ENCODE assay signal across 8 cellular contexts in genomic region chr9:96449522-96449843, GRCh38. TPM values are rescaled to one million over a fixed set of nuclear protein-coding genes. Genes with fewer than 3 reads are reported as not detected.
DNase-seq lines count a peak whose midpoint lies in the region; ATAC-seq and TF ChIP-seq lines count a peak whose summit lies in the region.

No MANE protein-coding gene starts in this region.

- no peaks in the 10 kb centered on the region for H3K9me3 Mint-ChIP-seq in activated CD8-positive, alpha-beta memory T cell treated with anti-CD3 and anti-CD28 coated beads, Interleukin-2, amount 10 ng/mL, durations not matched to agents 7 days and 5 days (ENCODE audit: low read depth)
- H3K9me3 Mint-ChIP-seq in activated T-helper 2 cell treated with anti-CD3 and anti-CD28 coated beads, Interferon-gamma antibody, Interleukin-2, Interleukin-4, amounts not matched to agents 10 μg/mL and 5 μg/mL and 100 μg/mL, durations not matched to agents 14 hours and 24 hours and 36 hours: no peaks in the 10 kb centered on the region
- H3K9me3 Mint-ChIP-seq in immature natural killer cell: no peaks in the 10 kb centered on the region

- TF ChIP-seq EP300 in suprapubic skin (IDR thresholded peaks at IDR 0.05): no peak

- H3K27ac ChIP-seq in suprapubic skin: peak overlapping the region; percentile 38

- no peak for TF ChIP-seq CTCF in suprapubic skin (IDR thresholded peaks at IDR 0.05)

- no peak for TF ChIP-seq POLR2A in suprapubic skin (IDR thresholded peaks at IDR 0.05)

- no peak for ATAC-seq in activated CD8-positive, alpha-beta memory T cell treated with anti-CD3 and anti-CD28 coated beads, Interleukin-2, amount 10 ng/mL, durations not matched to agents 7 days and 5 days
- ATAC-seq in HG03108 (IDR thresholded peaks at IDR 0.05; ENCODE audit: unreplicated experiment): peak; percentile 21

- H3K27me3 Mint-ChIP-seq in activated CD8-positive, alpha-beta memory T cell treated with anti-CD3 and anti-CD28 coated beads, Interleukin-2, amount 10 ng/mL, durations not matched to agents 7 days and 5 days: peaks cover 5% of the 10 kb centered on the region
- peaks cover 11% of the 10 kb centered on the region for H3K27me3 Mint-ChIP-seq in activated T-helper 2 cell treated with anti-CD3 and anti-CD28 coated beads, Interferon-gamma antibody, Interleukin-2, Interleukin-4, amounts not matched to agents 10 μg/mL and 5 μg/mL and 100 μg/mL, durations not matched to agents 14 hours and 24 hours and 36 hours (ENCODE audit: low read depth)
- H3K27me3 Mint-ChIP-seq in immature natural killer cell (ENCODE audit: low read depth in 3 of 3): peaks cover 2 to 8% (median 2%) of the 10 kb centered on the region in 3 donors

- 0% methylated on average over 7 of the region's 7 CpGs for WGBS in suprapubic skin

- H3K36me3 Mint-ChIP-seq in activated CD8-positive, alpha-beta memory T cell treated with anti-CD3 and anti-CD28 coated beads, Interleukin-2, amount 10 ng/mL, durations not matched to agents 7 days and 5 days: no peaks in the 10 kb centered on the region
- peaks cover 3% of the 10 kb centered on the region for H3K36me3 Mint-ChIP-seq in activated T-helper 2 cell treated with anti-CD3 and anti-CD28 coated beads, Interferon-gamma antibody, Interleukin-2, Interleukin-4, amounts not matched to agents 10 μg/mL and 5 μg/mL and 100 μg/mL, durations not matched to agents 14 hours and 24 hours and 36 hours (ENCODE audit: low read depth)
- H3K36me3 Mint-ChIP-seq in immature natural killer cell: peaks cover 0 to 4% (median 3%) of the 10 kb centered on the region in 3 donors

- H3K36me3 ChIP-seq in suprapubic skin: no peaks in the 10 kb centered on the region

- H3K27me3 ChIP-seq in suprapubic skin: no peaks in the 10 kb centered on the region

- H3K4me1 Mint-ChIP-seq in activated CD8-positive, alpha-beta memory T cell treated with anti-CD3 and anti-CD28 coated beads, Interleukin-2, amount 10 ng/mL, durations not matched to agents 7 days and 5 days: peaks cover 26% of the 10 kb centered on the region
- H3K4me1 Mint-ChIP-seq in activated T-helper 2 cell treated with anti-CD3 and anti-CD28 coated beads, Interferon-gamma antibody, Interleukin-2, Interleukin-4, amounts not matched to agents 10 μg/mL and 5 μg/mL and 100 μg/mL, durations not matched to agents 14 hours and 24 hours and 36 hours (ENCODE audit: low read depth): peaks cover 28% of the 10 kb centered on the region
- peaks cover 14 to 18% of the 10 kb centered on the region in 2 donors for H3K4me1 Mint-ChIP-seq in immature natural killer cell

- H3K27ac Mint-ChIP-seq in activated CD8-positive, alpha-beta memory T cell treated with anti-CD3 and anti-CD28 coated beads, Interleukin-2, amount 10 ng/mL, durations not matched to agents 7 days and 5 days: peak overlapping the region; percentile 41
- H3K27ac Mint-ChIP-seq in activated T-helper 2 cell treated with anti-CD3 and anti-CD28 coated beads, Interferon-gamma antibody, Interleukin-2, Interleukin-4, amounts not matched to agents 10 μg/mL and 5 μg/mL and 100 μg/mL, durations not matched to agents 14 hours and 24 hours and 36 hours: no peak overlapping the region
- peak overlapping the region in 5 of 6 donors; percentile 58 to 87 (median 76) for H3K27ac Mint-ChIP-seq in immature natural killer cell

- H3K4me3 ChIP-seq in suprapubic skin: peak overlapping the region; percentile 92

- DNase-seq in activated CD8-positive, alpha-beta memory T cell treated with anti-CD3 and anti-CD28 coated beads, Interleukin-2, amount 10 ng/mL, durations not matched to agents 7 days and 5 days: no peak
- DNase-seq in activated CD8-positive, alpha-beta memory T cell treated with anti-CD3 and anti-CD28 coated beads, Interleukin-2, amount 50 U/mL, for 4 hours: no peak
- DNase-seq in activated T-helper 2 cell treated with anti-CD3 and anti-CD28 coated beads, Interferon-gamma antibody, Interleukin-2, Interleukin-4, amounts not matched to agents 10 μg/mL and 5 μg/mL and 100 μg/mL, durations not matched to agents 14 hours and 24 hours and 36 hours (ENCODE audit: low spot score): no peak
- DNase-seq in immature natural killer cell (no peak), suprapubic skin (ENCODE audit: low spot score in 2 of 2) (no peak), middle frontal gyrus (ENCODE audit: extremely low spot score, low spot score) (no peak), DMS79 (lab: John Stamatoyannopoulos, UW) (no peak)

- peak overlapping the region; percentile 83 for H3K4me3 Mint-ChIP-seq in activated CD8-positive, alpha-beta memory T cell treated with anti-CD3 and anti-CD28 coated beads, Interleukin-2, amount 10 ng/mL, durations not matched to agents 7 days and 5 days
- peak overlapping the region; percentile 64 for H3K4me3 Mint-ChIP-seq in activated T-helper 2 cell treated with anti-CD3 and anti-CD28 coated beads, Interferon-gamma antibody, Interleukin-2, Interleukin-4, amounts not matched to agents 10 μg/mL and 5 μg/mL and 100 μg/mL, durations not matched to agents 14 hours and 24 hours and 36 hours (ENCODE audit: low read depth)
- H3K4me3 Mint-ChIP-seq in immature natural killer cell: peak overlapping the region; percentile 75 to 84 (median 79)

- H3K9me3 ChIP-seq in suprapubic skin: no peaks in the 10 kb centered on the region

- CTCF ChIA-PET in activated CD8-positive, alpha-beta memory T cell treated with anti-CD3 and anti-CD28 coated beads, Interleukin-2, amount 10 ng/mL, durations not matched to agents 7 days and 5 days (lab: Charles Lee): interaction anchor here (1.0 to 4.1 kb wide), 9 partner anchors 8 to 404 kb away, joined by 3 to 32 read pairs (median 4); partner anchors contain the start of genes PRXL2C and ZNF782

- intact Hi-C loops in activated T-helper 2 cell treated with anti-CD3 and anti-CD28 coated beads, Interferon-gamma antibody, Interleukin-2, Interleukin-4, amounts not matched to agents 10 μg/mL and 5 μg/mL and 100 μg/mL, durations not matched to agents 14 hours and 24 hours and 36 hours (cut with micrococcal nuclease): loop anchor here (1.0 to 10.0 kb wide), 2 partner anchors 31 to 405 kb away; partner anchors contain the start of genes ZNF367 and ZNF782

- H3K4me1 ChIP-seq in suprapubic skin: peaks cover 20% of the 10 kb centered on the region

RNA-seq across cellular contexts. Expression of gene HABP4, which starts 0.5 kb away (rescaled TPM):
- total RNA-seq in activated CD8-positive, alpha-beta memory T cell treated with anti-CD3 and anti-CD28 coated beads, Interleukin-2, amount 10 ng/mL, durations not matched to agents 7 days and 5 days: 10 to 100 TPM in 1 of 2 experiments, 1 to 10 TPM in 1; 7.7 to 11.6 TPM
- 14.3 and 14.4 TPM in 2 replicates for total RNA-seq in activated T-helper 2 cell treated with anti-CD3 and anti-CD28 coated beads, Interferon-gamma antibody, Interleukin-2, Interleukin-4, amounts not matched to agents 10 μg/mL and 5 μg/mL and 100 μg/mL, durations not matched to agents 14 hours and 24 hours and 36 hours
- polyA plus RNA-seq in immature natural killer cell: 1 to 10 TPM; 3.0 to 5.8 (median 5.2) TPM
- 1 to 10 TPM; 3.9 to 9.2 (median 7.1) TPM for total RNA-seq in suprapubic skin

RNA-seq across cellular contexts. Expression of gene ZNF367, which starts 31.3 kb away (rescaled TPM):
- total RNA-seq in activated CD8-positive, alpha-beta memory T cell treated with anti-CD3 and anti-CD28 coated beads, Interleukin-2, amount 10 ng/mL, durations not matched to agents 7 days and 5 days: 10 to 100 TPM; 31.2 to 36.3 TPM
- 19.5 and 19.6 TPM in 2 replicates for total RNA-seq in activated T-helper 2 cell treated with anti-CD3 and anti-CD28 coated beads, Interferon-gamma antibody, Interleukin-2, Interleukin-4, amounts not matched to agents 10 μg/mL and 5 μg/mL and 100 μg/mL, durations not matched to agents 14 hours and 24 hours and 36 hours
- 1 to 10 TPM in 1 of 3 donors, under 1 TPM in 2; 0.84 to 1.0 (median 0.84) TPM for polyA plus RNA-seq in immature natural killer cell
- total RNA-seq in suprapubic skin: 1 to 10 TPM; 1.9 to 7.0 (median 3.0) TPM
